ENCODE assay signal across 1 cellular context in the genomic region with DNA sequence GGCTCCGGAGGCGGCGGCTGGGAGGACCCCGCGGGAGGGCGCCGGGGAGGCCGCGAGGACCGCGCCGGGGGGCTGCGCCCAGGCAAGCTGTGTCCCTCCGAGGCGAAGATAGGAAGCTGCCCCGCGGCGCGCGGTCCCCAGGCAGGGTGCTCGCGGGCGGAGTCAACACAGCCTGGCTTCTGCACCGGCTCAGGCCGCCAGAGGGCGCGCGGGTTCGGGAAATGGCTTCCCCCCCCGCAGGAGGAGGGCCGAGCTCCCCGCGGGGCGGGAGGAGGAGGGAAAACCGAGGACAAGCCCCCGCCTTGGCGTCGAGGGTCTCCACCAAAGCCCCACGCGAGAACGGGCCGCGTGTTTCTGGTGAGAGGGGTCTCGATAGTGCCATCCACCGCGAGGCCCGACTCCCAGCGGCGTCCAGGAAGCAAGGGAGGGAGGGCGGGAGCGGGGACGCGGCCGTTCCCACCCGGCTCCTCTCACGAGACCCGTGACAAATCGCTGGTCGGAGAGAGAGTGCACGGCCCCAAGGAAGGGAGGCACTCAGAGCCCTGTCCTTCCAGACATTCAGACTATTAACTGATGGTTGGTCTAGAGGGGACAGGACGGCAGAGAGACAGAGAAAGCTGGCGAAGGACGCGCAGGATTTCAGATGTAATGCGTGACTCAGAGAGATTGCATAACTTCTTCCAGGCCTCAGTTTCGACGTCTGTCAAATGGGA.
TF ChIP-seq lines count a peak whose summit lies in the region.

No MANE protein-coding gene starts in this region.

TF ChIP-seq in HepG2, 621 proteins besides CTCF, POLR2A, EP300 and RAD21 (continued from another document and continues in another):
- TF ChIP-seq JDP2 (CRISPR knock-in tag; IDR thresholded peaks at IDR 0.05; ENCODE audit: borderline replicate concordance) (no peak), ZFP90 (CRISPR knock-in tag; IDR thresholded peaks at IDR 0.05; ENCODE audit: borderline replicate concordance) (peak; percentile 61; the same call in 1 of the 2 replicates), ZNF256 (CRISPR knock-in tag; conservative IDR thresholded peaks at IDR 0.05) (no peak), SYNCRIP (IDR thresholded peaks at IDR 0.05; ENCODE audit: insufficient read depth, low read depth, low read length) (no peak), ZFP41 (CRISPR knock-in tag; IDR thresholded peaks at IDR 0.05; ENCODE audit: borderline replicate concordance) (no peak), ZNF367 (CRISPR knock-in tag; IDR thresholded peaks at IDR 0.05; ENCODE audit: borderline replicate concordance) (peak; percentile 33; the same call in 1 of the 2 replicates), NCOR1 (IDR thresholded peaks at IDR 0.05; ENCODE audit: borderline replicate concordance, low read length) (no peak), ZNF572 (CRISPR knock-in tag; IDR thresholded peaks at IDR 0.05) (no peak), HMG20B (CRISPR knock-in tag; conservative IDR thresholded peaks at IDR 0.05) (no peak), PTBP1 (IDR thresholded peaks at IDR 0.05; ENCODE audit: low read depth, low read length, poor library complexity, severe bottlenecking) (peak; percentile 75), NR2F2 (IDR thresholded peaks at IDR 0.05; ENCODE audit: borderline replicate concordance, low read depth) (no peak), ZFP37 (CRISPR knock-in tag; IDR thresholded peaks at IDR 0.05; ENCODE audit: borderline replicate concordance) (no peak; the same call in 1 of the 2 replicates), FOXP1 (IDR thresholded peaks at IDR 0.05) (no peak), FOXP1 (CRISPR knock-in tag; IDR thresholded peaks at IDR 0.05) (0 out of 2 replicates have a peak, but pooled peaks have one; percentile 17), TSC22D2 (CRISPR knock-in tag; IDR thresholded peaks at IDR 0.05; ENCODE audit: borderline replicate concordance) (no peak; the same call in 1 of the 2 replicates), ZNF274 (CRISPR knock-in tag; IDR thresholded peaks at IDR 0.05) (0 out of 2 replicates have a peak, but pooled peaks have one; percentile 51), ZNF136 (CRISPR knock-in tag; IDR thresholded peaks at IDR 0.05; ENCODE audit: low read depth) (no peak), FOSL1 (CRISPR knock-in tag; IDR thresholded peaks at IDR 0.05; ENCODE audit: borderline replicate concordance) (no peak), KDM5B (CRISPR knock-in tag; IDR thresholded peaks at IDR 0.05; ENCODE audit: borderline replicate concordance) (peak; percentile 78; the same call in 1 of the 2 replicates), STAT6 (CRISPR knock-in tag; IDR thresholded peaks at IDR 0.05; ENCODE audit: borderline replicate concordance) (no peak), ZNF432 (CRISPR knock-in tag; IDR thresholded peaks at IDR 0.05; ENCODE audit: borderline replicate concordance) (no peak), SMC3 (IDR thresholded peaks at IDR 0.05; ENCODE audit: low read length) (peak; percentile 63; the same call in 1 of the 2 replicates), ZNF891 (CRISPR knock-in tag; IDR thresholded peaks at IDR 0.05) (no peak), ZNF720 (CRISPR knock-in tag; IDR thresholded peaks at IDR 0.05) (no peak), MAFG (CRISPR knock-in tag; IDR thresholded peaks at IDR 0.05) (no peak), RFX5 (IDR thresholded peaks at IDR 0.05; ENCODE audit: low read depth, low read length) (0 out of 2 replicates have a peak, but pooled peaks have one; percentile 38), ZNF562 (CRISPR knock-in tag; IDR thresholded peaks at IDR 0.05; ENCODE audit: borderline replicate concordance) (no peak), NR1H2 (CRISPR knock-in tag; IDR thresholded peaks at IDR 0.05; ENCODE audit: borderline replicate concordance, low read depth) (peak; percentile 84; the same call in 1 of the 2 replicates), NFIC (IDR thresholded peaks at IDR 0.05; ENCODE audit: low read length) (no peak), ZNF263 (CRISPR knock-in tag; IDR thresholded peaks at IDR 0.05) (peak; percentile 82), GTF3A (CRISPR knock-in tag; conservative IDR thresholded peaks at IDR 0.05) (peak; percentile 92; the same call in 1 of the 2 replicates), ARNT (IDR thresholded peaks at IDR 0.05) (no peak), THYN1 (CRISPR knock-in tag; IDR thresholded peaks at IDR 0.05; ENCODE audit: borderline replicate concordance, low read depth) (peak; percentile 45; the same call in 1 of the 2 replicates), PLRG1 (conservative IDR thresholded peaks at IDR 0.05) (no peak), KLF13 (CRISPR knock-in tag; IDR thresholded peaks at IDR 0.05) (no peak), MBD4 (IDR thresholded peaks at IDR 0.05; ENCODE audit: borderline replicate concordance, low read length) (no peak), ZBTB7A (CRISPR knock-in tag; IDR thresholded peaks at IDR 0.05) (peak; percentile 90), KLF6 (CRISPR knock-in tag; IDR thresholded peaks at IDR 0.05) (0 out of 2 replicates have a peak, but pooled peaks have one; percentile 60), ZSCAN29 (CRISPR knock-in tag; conservative IDR thresholded peaks at IDR 0.05) (peak; percentile 85), IKZF1 (IDR thresholded peaks at IDR 0.05) (no peak), ZNF331 (CRISPR knock-in tag; IDR thresholded peaks at IDR 0.05) (peak; percentile 73; the same call in 1 of the 2 replicates), ZNF615 (CRISPR knock-in tag; IDR thresholded peaks at IDR 0.05; ENCODE audit: borderline replicate concordance) (no peak), NCOA2 (CRISPR knock-in tag; IDR thresholded peaks at IDR 0.05) (no peak; the same call in 1 of the 2 replicates), SP4 (CRISPR knock-in tag; IDR thresholded peaks at IDR 0.05) (peak; percentile 87), RFX1 (IDR thresholded peaks at IDR 0.05) (no peak)
- TF ChIP-seq, protein P1, sequence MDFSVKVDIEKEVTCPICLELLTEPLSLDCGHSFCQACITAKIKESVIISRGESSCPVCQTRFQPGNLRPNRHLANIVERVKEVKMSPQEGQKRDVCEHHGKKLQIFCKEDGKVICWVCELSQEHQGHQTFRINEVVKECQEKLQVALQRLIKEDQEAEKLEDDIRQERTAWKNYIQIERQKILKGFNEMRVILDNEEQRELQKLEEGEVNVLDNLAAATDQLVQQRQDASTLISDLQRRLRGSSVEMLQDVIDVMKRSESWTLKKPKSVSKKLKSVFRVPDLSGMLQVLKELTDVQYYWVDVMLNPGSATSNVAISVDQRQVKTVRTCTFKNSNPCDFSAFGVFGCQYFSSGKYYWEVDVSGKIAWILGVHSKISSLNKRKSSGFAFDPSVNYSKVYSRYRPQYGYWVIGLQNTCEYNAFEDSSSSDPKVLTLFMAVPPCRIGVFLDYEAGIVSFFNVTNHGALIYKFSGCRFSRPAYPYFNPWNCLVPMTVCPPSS (IDR thresholded peaks at IDR 0.05) = no peak
- TF ChIP-seq, protein P2, sequence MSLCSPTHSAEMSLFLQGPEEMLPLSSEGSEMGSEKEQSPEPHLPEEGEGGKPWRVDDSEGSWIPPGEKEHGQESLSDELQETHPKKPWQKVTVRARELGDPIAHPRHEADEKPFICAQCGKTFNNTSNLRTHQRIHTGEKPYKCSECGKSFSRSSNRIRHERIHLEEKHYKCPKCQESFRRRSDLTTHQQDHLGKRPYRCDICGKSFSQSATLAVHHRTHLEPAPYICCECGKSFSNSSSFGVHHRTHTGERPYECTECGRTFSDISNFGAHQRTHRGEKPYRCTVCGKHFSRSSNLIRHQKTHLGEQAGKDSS (CRISPR knock-in tag; IDR thresholded peaks at IDR 0.05; ENCODE audit: borderline replicate concordance, low read depth) = peak; percentile 98
- TF ChIP-seq, protein P3, sequence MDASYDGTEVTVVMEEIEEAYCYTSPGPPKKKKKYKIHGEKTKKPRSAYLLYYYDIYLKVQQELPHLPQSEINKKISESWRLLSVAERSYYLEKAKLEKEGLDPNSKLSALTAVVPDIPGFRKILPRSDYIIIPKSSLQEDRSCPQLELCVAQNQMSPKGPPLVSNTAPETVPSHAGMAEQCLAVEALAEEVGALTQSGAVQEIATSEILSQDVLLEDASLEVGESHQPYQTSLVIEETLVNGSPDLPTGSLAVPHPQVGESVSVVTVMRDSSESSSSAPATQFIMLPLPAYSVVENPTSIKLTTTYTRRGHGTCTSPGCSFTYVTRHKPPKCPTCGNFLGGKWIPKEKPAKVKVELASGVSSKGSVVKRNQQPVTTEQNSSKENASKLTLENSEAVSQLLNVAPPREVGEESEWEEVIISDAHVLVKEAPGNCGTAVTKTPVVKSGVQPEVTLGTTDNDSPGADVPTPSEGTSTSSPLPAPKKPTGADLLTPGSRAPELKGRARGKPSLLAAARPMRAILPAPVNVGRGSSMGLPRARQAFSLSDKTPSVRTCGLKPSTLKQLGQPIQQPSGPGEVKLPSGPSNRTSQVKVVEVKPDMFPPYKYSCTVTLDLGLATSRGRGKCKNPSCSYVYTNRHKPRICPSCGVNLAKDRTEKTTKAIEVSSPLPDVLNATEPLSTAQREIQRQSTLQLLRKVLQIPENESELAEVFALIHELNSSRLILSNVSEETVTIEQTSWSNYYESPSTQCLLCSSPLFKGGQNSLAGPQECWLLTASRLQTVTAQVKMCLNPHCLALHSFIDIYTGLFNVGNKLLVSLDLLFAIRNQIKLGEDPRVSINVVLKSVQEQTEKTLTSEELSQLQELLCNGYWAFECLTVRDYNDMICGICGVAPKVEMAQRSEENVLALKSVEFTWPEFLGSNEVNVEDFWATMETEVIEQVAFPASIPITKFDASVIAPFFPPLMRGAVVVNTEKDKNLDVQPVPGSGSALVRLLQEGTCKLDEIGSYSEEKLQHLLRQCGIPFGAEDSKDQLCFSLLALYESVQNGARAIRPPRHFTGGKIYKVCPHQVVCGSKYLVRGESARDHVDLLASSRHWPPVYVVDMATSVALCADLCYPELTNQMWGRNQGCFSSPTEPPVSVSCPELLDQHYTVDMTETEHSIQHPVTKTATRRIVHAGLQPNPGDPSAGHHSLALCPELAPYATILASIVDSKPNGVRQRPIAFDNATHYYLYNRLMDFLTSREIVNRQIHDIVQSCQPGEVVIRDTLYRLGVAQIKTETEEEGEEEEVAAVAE (CRISPR knock-in tag; IDR thresholded peaks at IDR 0.05; ENCODE audit: borderline replicate concordance) = no peak
- TF ChIP-seq, protein P4, sequence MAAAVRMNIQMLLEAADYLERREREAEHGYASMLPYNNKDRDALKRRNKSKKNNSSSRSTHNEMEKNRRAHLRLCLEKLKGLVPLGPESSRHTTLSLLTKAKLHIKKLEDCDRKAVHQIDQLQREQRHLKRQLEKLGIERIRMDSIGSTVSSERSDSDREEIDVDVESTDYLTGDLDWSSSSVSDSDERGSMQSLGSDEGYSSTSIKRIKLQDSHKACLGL (CRISPR knock-in tag; IDR thresholded peaks at IDR 0.05) = peak; percentile 45; the same call in 1 of the 2 replicates
- TF ChIP-seq, protein P5, sequence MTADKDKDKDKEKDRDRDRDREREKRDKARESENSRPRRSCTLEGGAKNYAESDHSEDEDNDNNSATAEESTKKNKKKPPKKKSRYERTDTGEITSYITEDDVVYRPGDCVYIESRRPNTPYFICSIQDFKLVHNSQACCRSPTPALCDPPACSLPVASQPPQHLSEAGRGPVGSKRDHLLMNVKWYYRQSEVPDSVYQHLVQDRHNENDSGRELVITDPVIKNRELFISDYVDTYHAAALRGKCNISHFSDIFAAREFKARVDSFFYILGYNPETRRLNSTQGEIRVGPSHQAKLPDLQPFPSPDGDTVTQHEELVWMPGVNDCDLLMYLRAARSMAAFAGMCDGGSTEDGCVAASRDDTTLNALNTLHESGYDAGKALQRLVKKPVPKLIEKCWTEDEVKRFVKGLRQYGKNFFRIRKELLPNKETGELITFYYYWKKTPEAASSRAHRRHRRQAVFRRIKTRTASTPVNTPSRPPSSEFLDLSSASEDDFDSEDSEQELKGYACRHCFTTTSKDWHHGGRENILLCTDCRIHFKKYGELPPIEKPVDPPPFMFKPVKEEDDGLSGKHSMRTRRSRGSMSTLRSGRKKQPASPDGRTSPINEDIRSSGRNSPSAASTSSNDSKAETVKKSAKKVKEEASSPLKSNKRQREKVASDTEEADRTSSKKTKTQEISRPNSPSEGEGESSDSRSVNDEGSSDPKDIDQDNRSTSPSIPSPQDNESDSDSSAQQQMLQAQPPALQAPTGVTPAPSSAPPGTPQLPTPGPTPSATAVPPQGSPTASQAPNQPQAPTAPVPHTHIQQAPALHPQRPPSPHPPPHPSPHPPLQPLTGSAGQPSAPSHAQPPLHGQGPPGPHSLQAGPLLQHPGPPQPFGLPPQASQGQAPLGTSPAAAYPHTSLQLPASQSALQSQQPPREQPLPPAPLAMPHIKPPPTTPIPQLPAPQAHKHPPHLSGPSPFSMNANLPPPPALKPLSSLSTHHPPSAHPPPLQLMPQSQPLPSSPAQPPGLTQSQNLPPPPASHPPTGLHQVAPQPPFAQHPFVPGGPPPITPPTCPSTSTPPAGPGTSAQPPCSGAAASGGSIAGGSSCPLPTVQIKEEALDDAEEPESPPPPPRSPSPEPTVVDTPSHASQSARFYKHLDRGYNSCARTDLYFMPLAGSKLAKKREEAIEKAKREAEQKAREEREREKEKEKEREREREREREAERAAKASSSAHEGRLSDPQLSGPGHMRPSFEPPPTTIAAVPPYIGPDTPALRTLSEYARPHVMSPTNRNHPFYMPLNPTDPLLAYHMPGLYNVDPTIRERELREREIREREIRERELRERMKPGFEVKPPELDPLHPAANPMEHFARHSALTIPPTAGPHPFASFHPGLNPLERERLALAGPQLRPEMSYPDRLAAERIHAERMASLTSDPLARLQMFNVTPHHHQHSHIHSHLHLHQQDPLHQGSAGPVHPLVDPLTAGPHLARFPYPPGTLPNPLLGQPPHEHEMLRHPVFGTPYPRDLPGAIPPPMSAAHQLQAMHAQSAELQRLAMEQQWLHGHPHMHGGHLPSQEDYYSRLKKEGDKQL (CRISPR knock-in tag; IDR thresholded peaks at IDR 0.05; ENCODE audit: low read depth) = no peak
